19 cellular contexts compared by ENCODE assay signal in genomic region chr19:7101498-7102253, GRCh38. TPM values are rescaled to one million over a fixed set of nuclear protein-coding genes. Genes with fewer than 3 reads are reported as not detected.
DNase-seq lines count a peak whose midpoint lies in the region; ATAC-seq, FAIRE-seq and TF ChIP-seq lines count a peak whose summit lies in the region.
"Had no signal": no experiment of that assay in that cellular context is flagged by ENCODE, and none has a peak within 500 bp of the region (broad histone marks: within the 10 kb centered on the region; RNA-seq: fewer than 3 reads in every experiment).

No MANE protein-coding gene starts in this region.

- peaks cover 11% of the 10 kb centered on the region for H3K9me3 Mint-ChIP-seq in activated naive CD8-positive, alpha-beta T cell treated with anti-CD3 and anti-CD28 coated beads, Interleukin-2, amount 10 ng/mL, durations not matched to agents 7 days and 5 days
- H3K9me3 Mint-ChIP-seq in activated naive CD8-positive, alpha-beta T cell treated with anti-CD3 and anti-CD28 coated beads for 36 hours = peaks cover 12% of the 10 kb centered on the region
- peaks cover 4 to 6% (median 5%) of the 10 kb centered on the region in 3 donors for H3K9me3 Mint-ChIP-seq in IgD-negative memory B cell
- H3K9me3 Mint-ChIP-seq in activated T-helper 2 cell treated with anti-CD3 and anti-CD28 coated beads, Interferon-gamma antibody, Interleukin-2, Interleukin-4, amounts not matched to agents 10 μg/mL and 5 μg/mL and 100 μg/mL, durations not matched to agents 14 hours and 24 hours and 36 hours = peaks cover 16% of the 10 kb centered on the region

- 43 to 66% methylated on average over 19 of the region's 19 CpGs for WGBS in testis, 2 donors

- no peaks in the 10 kb centered on the region for H3K9me3 ChIP-seq in testis
- no peaks in the 10 kb centered on the region for H3K9me3 ChIP-seq in kidney (ENCODE audit: control insufficient read depth in 1 of 2, low read length in 2 of 2)
- H3K9me3 ChIP-seq: body of pancreas, pancreas had no signal

- TF ChIP-seq CTCF in testis (IDR thresholded peaks at IDR 0.05) (no peak), kidney (IDR thresholded peaks at IDR 0.05; ENCODE audit: borderline replicate concordance, extremely low read depth, insufficient read depth) (no peak)

- H3K4me3 ChIP-seq in testis (no peak overlapping the region), kidney (ENCODE audit: low read length in 2 of 2) (no peak overlapping the region)
- H3K4me3 ChIP-seq: body of pancreas, GM23338, heart right ventricle, pancreas had no signal

- no peak for TF ChIP-seq POLR2A in testis (IDR thresholded peaks at IDR 0.05)

- no peak overlapping the region for H3K9ac ChIP-seq in kidney (ENCODE audit: low read length in 2 of 2)

- no peak for ATAC-seq in activated naive CD8-positive, alpha-beta T cell treated with anti-CD3 and anti-CD28 coated beads, Interleukin-2, amount 10 ng/mL, durations not matched to agents 7 days and 5 days (ENCODE audit: low read depth)
- no peak for ATAC-seq in Right ventricle myocardium superior (ENCODE audit: poor library complexity)
- ATAC-seq: body of pancreas, GM23338, heart right ventricle, sciatic nerve had no signal

- no peak for FAIRE-seq in kidney (lab: Jason Lieb, UNC)
- FAIRE-seq: HTR-8/SVneo, pancreas had no signal

- H3K36me3 ChIP-seq in testis (ENCODE audit: low read depth, missing control alignments) (no peaks in the 10 kb centered on the region), kidney (ENCODE audit: control insufficient read depth in 1 of 2, insufficient read depth in 2 of 2, low read length in 2 of 2) (no peaks in the 10 kb centered on the region)
- H3K36me3 ChIP-seq: heart right ventricle, pancreas had no signal

- POLR2A ChIA-PET in activated naive CD8-positive, alpha-beta T cell treated with anti-CD3 and anti-CD28 coated beads, Interleukin-2, amount 10 ng/mL, durations not matched to agents 7 days and 5 days (lab: Charles Lee) = interaction anchor here (0.6 to 0.7 kb wide), 2 partner anchors 203 to 252 kb away, joined by 3 to 4 read pairs; no protein-coding TSS in a partner anchor

- H3K27me3 Mint-ChIP-seq in activated naive CD8-positive, alpha-beta T cell treated with anti-CD3 and anti-CD28 coated beads, Interleukin-2, amount 10 ng/mL, durations not matched to agents 7 days and 5 days = no peaks in the 10 kb centered on the region
- H3K27me3 Mint-ChIP-seq in activated naive CD8-positive, alpha-beta T cell treated with anti-CD3 and anti-CD28 coated beads for 36 hours = no peaks in the 10 kb centered on the region
- no peaks in the 10 kb centered on the region for H3K27me3 Mint-ChIP-seq in IgD-negative memory B cell
- H3K27me3 Mint-ChIP-seq in activated T-helper 2 cell treated with anti-CD3 and anti-CD28 coated beads, Interferon-gamma antibody, Interleukin-2, Interleukin-4, amounts not matched to agents 10 μg/mL and 5 μg/mL and 100 μg/mL, durations not matched to agents 14 hours and 24 hours and 36 hours (ENCODE audit: low read depth) = peaks cover 10% of the 10 kb centered on the region

- peak overlapping the region; percentile 31 for H3K4me3 Mint-ChIP-seq in activated naive CD8-positive, alpha-beta T cell treated with anti-CD3 and anti-CD28 coated beads, Interleukin-2, amount 10 ng/mL, durations not matched to agents 7 days and 5 days
- no peak overlapping the region for H3K4me3 Mint-ChIP-seq in activated naive CD8-positive, alpha-beta T cell treated with anti-CD3 and anti-CD28 coated beads for 36 hours
- peak overlapping the region; percentile 3 to 65 (median 54) for H3K4me3 Mint-ChIP-seq in IgD-negative memory B cell
- peak overlapping the region; percentile 7 for H3K4me3 Mint-ChIP-seq in activated T-helper 2 cell treated with anti-CD3 and anti-CD28 coated beads, Interferon-gamma antibody, Interleukin-2, Interleukin-4, amounts not matched to agents 10 μg/mL and 5 μg/mL and 100 μg/mL, durations not matched to agents 14 hours and 24 hours and 36 hours (ENCODE audit: low read depth)
- H3K4me3 Mint-ChIP-seq: GM23338 had no signal

- peaks cover 21% of the 10 kb centered on the region for H3K4me1 ChIP-seq in testis
- peaks cover 4 to 6% of the 10 kb centered on the region in 2 donors for H3K4me1 ChIP-seq in kidney (ENCODE audit: control insufficient read depth in 1 of 2, insufficient read depth in 1 of 2, low read depth in 1 of 2, low read length in 2 of 2)

- intact Hi-C loops in activated T-helper 2 cell treated with anti-CD3 and anti-CD28 coated beads, Interferon-gamma antibody, Interleukin-2, Interleukin-4, amounts not matched to agents 10 μg/mL and 5 μg/mL and 100 μg/mL, durations not matched to agents 14 hours and 24 hours and 36 hours (cut with micrococcal nuclease) = loop anchor here (1.0 kb wide), 1 partner anchor 240 kb away; no protein-coding TSS in a partner anchor
- intact Hi-C loops in testis (cut with DNase I; ENCODE audit: low total_unique reads) = loop anchor here (10.0 kb wide), 1 partner anchor 243 kb away; the partner anchor contains the start of gene ARHGEF18
- intact Hi-C loops in kidney (cut with DNase I) = loop anchor here (10.0 kb wide), 1 partner anchor 243 kb away; the partner anchor contains the start of gene ARHGEF18
- intact Hi-C loops in Right ventricle myocardium superior (cut with DNase I) = loop anchor here (5.0 kb wide), 1 partner anchor 241 kb away; no protein-coding TSS in a partner anchor

- no peaks in the 10 kb centered on the region for H3K27me3 ChIP-seq in testis
- H3K27me3 ChIP-seq: body of pancreas, heart right ventricle, pancreas had no signal

- peaks cover 19% of the 10 kb centered on the region for H3K4me1 Mint-ChIP-seq in activated naive CD8-positive, alpha-beta T cell treated with anti-CD3 and anti-CD28 coated beads, Interleukin-2, amount 10 ng/mL, durations not matched to agents 7 days and 5 days
- peaks cover 7% of the 10 kb centered on the region for H3K4me1 Mint-ChIP-seq in activated naive CD8-positive, alpha-beta T cell treated with anti-CD3 and anti-CD28 coated beads for 36 hours
- H3K4me1 Mint-ChIP-seq in IgD-negative memory B cell = peaks cover 13 to 14% (median 14%) of the 10 kb centered on the region in 3 donors
- peaks cover 19% of the 10 kb centered on the region for H3K4me1 Mint-ChIP-seq in activated T-helper 2 cell treated with anti-CD3 and anti-CD28 coated beads, Interferon-gamma antibody, Interleukin-2, Interleukin-4, amounts not matched to agents 10 μg/mL and 5 μg/mL and 100 μg/mL, durations not matched to agents 14 hours and 24 hours and 36 hours (ENCODE audit: low read depth)

- H3K27ac ChIP-seq in testis (peak overlapping the region; percentile 44 to 96), kidney (ENCODE audit: low read depth in 2 of 2, low read length in 2 of 2) (no peak overlapping the region)
- H3K27ac ChIP-seq: body of pancreas, heart right ventricle, pancreas had no signal

- DNase-seq in activated naive CD8-positive, alpha-beta T cell treated with anti-CD3 and anti-CD28 coated beads, Interleukin-2, amount 10 ng/mL, durations not matched to agents 7 days and 5 days = no peak
- DNase-seq in activated naive CD8-positive, alpha-beta T cell treated with anti-CD3 and anti-CD28 coated beads for 36 hours = no peak
- DNase-seq in activated T-helper 2 cell treated with anti-CD3 and anti-CD28 coated beads, Interferon-gamma antibody, Interleukin-2, Interleukin-4, amounts not matched to agents 10 μg/mL and 5 μg/mL and 100 μg/mL, durations not matched to agents 14 hours and 24 hours and 36 hours (ENCODE audit: low spot score) = no peak
- DNase-seq in testis = no peak
- DNase-seq in kidney = no peak
- DNase-seq in Right ventricle myocardium superior = no peak
- DNase-seq: activated CD4-positive, CD25-positive, alpha-beta regulatory T cell; cortex of kidney; pancreas; SIG-M5; T-helper 9 cell had no signal

- no peak overlapping the region for H3K27ac Mint-ChIP-seq in activated naive CD8-positive, alpha-beta T cell treated with anti-CD3 and anti-CD28 coated beads, Interleukin-2, amount 10 ng/mL, durations not matched to agents 7 days and 5 days
- no peak overlapping the region for H3K27ac Mint-ChIP-seq in activated naive CD8-positive, alpha-beta T cell treated with anti-CD3 and anti-CD28 coated beads for 36 hours
- H3K27ac Mint-ChIP-seq in IgD-negative memory B cell = peak overlapping the region in 2 of 3 donors; percentile 16 to 50
- no peak overlapping the region for H3K27ac Mint-ChIP-seq in activated T-helper 2 cell treated with anti-CD3 and anti-CD28 coated beads, Interferon-gamma antibody, Interleukin-2, Interleukin-4, amounts not matched to agents 10 μg/mL and 5 μg/mL and 100 μg/mL, durations not matched to agents 14 hours and 24 hours and 36 hours
- H3K27ac Mint-ChIP-seq: activated naive CD4-positive, alpha-beta T cell treated with anti-CD3 and anti-CD28 coated beads, Interleukin-2, amount 50 U/mL, for 72 hours; GM23338 had no signal

- peaks cover 5% of the 10 kb centered on the region for H3K36me3 Mint-ChIP-seq in activated naive CD8-positive, alpha-beta T cell treated with anti-CD3 and anti-CD28 coated beads, Interleukin-2, amount 10 ng/mL, durations not matched to agents 7 days and 5 days
- peaks cover 10% of the 10 kb centered on the region for H3K36me3 Mint-ChIP-seq in activated naive CD8-positive, alpha-beta T cell treated with anti-CD3 and anti-CD28 coated beads for 36 hours
- H3K36me3 Mint-ChIP-seq in IgD-negative memory B cell = no peaks in the 10 kb centered on the region
- H3K36me3 Mint-ChIP-seq in activated T-helper 2 cell treated with anti-CD3 and anti-CD28 coated beads, Interferon-gamma antibody, Interleukin-2, Interleukin-4, amounts not matched to agents 10 μg/mL and 5 μg/mL and 100 μg/mL, durations not matched to agents 14 hours and 24 hours and 36 hours (ENCODE audit: low read depth) = peaks cover 7% of the 10 kb centered on the region

RNA-seq across cellular contexts. Expression of gene ZNF557, which starts 32.2 kb away (rescaled TPM):
- total RNA-seq in activated naive CD8-positive, alpha-beta T cell treated with anti-CD3 and anti-CD28 coated beads, Interleukin-2, amount 10 ng/mL, durations not matched to agents 7 days and 5 days = 10 to 100 TPM; 20.9 to 21.1 TPM
- total RNA-seq in activated naive CD8-positive, alpha-beta T cell treated with anti-CD3 and anti-CD28 coated beads for 36 hours = 10 to 100 TPM; 10.5 to 11.6 TPM
- polyA plus RNA-seq in IgD-negative memory B cell = 8.5 TPM
- 9.2 and 9.4 TPM in 2 replicates for total RNA-seq in activated T-helper 2 cell treated with anti-CD3 and anti-CD28 coated beads, Interferon-gamma antibody, Interleukin-2, Interleukin-4, amounts not matched to agents 10 μg/mL and 5 μg/mL and 100 μg/mL, durations not matched to agents 14 hours and 24 hours and 36 hours
- 10 to 100 TPM; 20.8 to 21.0 TPM for total RNA-seq in testis
- polyA plus RNA-seq in testis (ENCODE audit: insufficient read depth, low read depth, low replicate concordance) = 5.6 TPM
- 13.2 TPM for total RNA-seq in kidney
- polyA plus RNA-seq in kidney (ENCODE audit: insufficient read depth, low read depth, low replicate concordance) = 1.3 TPM
- 2.9 TPM for total RNA-seq in Right ventricle myocardium superior

RNA-seq across cellular contexts. Expression of gene MBD3L3, which starts 43.2 kb away (rescaled TPM):
- total RNA-seq in activated naive CD8-positive, alpha-beta T cell treated with anti-CD3 and anti-CD28 coated beads, Interleukin-2, amount 10 ng/mL, durations not matched to agents 7 days and 5 days = not detected
- total RNA-seq in activated naive CD8-positive, alpha-beta T cell treated with anti-CD3 and anti-CD28 coated beads for 36 hours = not detected
- polyA plus RNA-seq in IgD-negative memory B cell (not detected), testis (ENCODE audit: insufficient read depth, low read depth, low replicate concordance) (not detected), kidney (ENCODE audit: insufficient read depth, low read depth, low replicate concordance) (not detected)
- not detected in 2 replicates for total RNA-seq in activated T-helper 2 cell treated with anti-CD3 and anti-CD28 coated beads, Interferon-gamma antibody, Interleukin-2, Interleukin-4, amounts not matched to agents 10 μg/mL and 5 μg/mL and 100 μg/mL, durations not matched to agents 14 hours and 24 hours and 36 hours
- total RNA-seq in testis (1 to 10 TPM; 2.2 to 2.6 TPM), kidney (not detected), Right ventricle myocardium superior (not detected)
- total RNA-seq: activated naive CD4-positive, alpha-beta T cell treated with anti-CD3 and anti-CD28 coated beads, Interleukin-2, amount 50 U/mL, for 72 hours; body of pancreas; GM23338; heart right ventricle; liver; pancreas; sciatic nerve had no signal
- polyA plus RNA-seq: GM23338, heart right ventricle, liver, pancreas had no signal

RNA-seq across cellular contexts. Expression of gene MBD3L2, which starts 52.6 kb away (rescaled TPM):
- total RNA-seq in activated naive CD8-positive, alpha-beta T cell treated with anti-CD3 and anti-CD28 coated beads, Interleukin-2, amount 10 ng/mL, durations not matched to agents 7 days and 5 days = not detected
- total RNA-seq in activated naive CD8-positive, alpha-beta T cell treated with anti-CD3 and anti-CD28 coated beads for 36 hours = not detected
- not detected for polyA plus RNA-seq in IgD-negative memory B cell
- total RNA-seq in activated T-helper 2 cell treated with anti-CD3 and anti-CD28 coated beads, Interferon-gamma antibody, Interleukin-2, Interleukin-4, amounts not matched to agents 10 μg/mL and 5 μg/mL and 100 μg/mL, durations not matched to agents 14 hours and 24 hours and 36 hours = not detected in 2 replicates
- not detected for total RNA-seq in testis
- not detected for polyA plus RNA-seq in testis (ENCODE audit: insufficient read depth, low read depth, low replicate concordance)
- not detected for total RNA-seq in kidney
- not detected for polyA plus RNA-seq in kidney (ENCODE audit: insufficient read depth, low read depth, low replicate concordance)
- not detected for total RNA-seq in Right ventricle myocardium superior
- total RNA-seq: activated naive CD4-positive, alpha-beta T cell treated with anti-CD3 and anti-CD28 coated beads, Interleukin-2, amount 50 U/mL, for 72 hours; body of pancreas; GM23338; heart right ventricle; liver; pancreas; sciatic nerve had no signal
- polyA plus RNA-seq: GM23338, heart right ventricle, liver, pancreas had no signal

Comparison
In these comparisons a context has a peak if more than half of its experiments do, and no peak if none do; other contexts are left out.
1. H3K27ac Mint-ChIP-seq: peak in IgD-negative memory B cell (2 of 3); none in activated naive CD8-positive, alpha-beta T cell treated with anti-CD3 and anti-CD28 coated beads, Interleukin-2, amount 10 ng/mL, durations not matched to agents 7 days and 5 days (single experiment), activated naive CD8-positive, alpha-beta T cell treated with anti-CD3 and anti-CD28 coated beads for 36 hours (single experiment) and activated T-helper 2 cell treated with anti-CD3 and anti-CD28 coated beads, Interferon-gamma antibody, Interleukin-2, Interleukin-4, amounts not matched to agents 10 μg/mL and 5 μg/mL and 100 μg/mL, durations not matched to agents 14 hours and 24 hours and 36 hours (single experiment).
2. H3K27ac ChIP-seq: peak in testis (2 of 2); none in kidney (0 of 2).